In the genomic region with DNA sequence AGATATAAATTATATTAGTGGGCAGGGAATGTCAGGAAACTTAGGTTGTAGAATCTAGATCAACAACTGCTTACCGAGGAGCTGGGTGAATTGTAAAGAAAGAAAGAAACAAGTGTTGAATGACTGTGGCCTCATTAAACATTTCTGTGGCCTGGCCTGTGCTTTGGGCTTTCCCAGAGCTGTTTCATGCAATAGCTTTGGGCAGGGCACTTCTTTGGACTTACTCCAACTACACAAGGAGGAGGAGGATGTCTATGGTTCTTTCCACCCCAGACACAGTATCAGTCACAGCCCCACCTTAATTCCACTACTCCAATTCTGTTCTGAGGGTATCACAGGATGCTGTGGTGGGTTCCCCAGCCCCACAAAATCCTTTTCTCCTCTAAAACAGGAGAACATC, we compare ENCODE assay signal across 13 cellular contexts. TPM values are rescaled to one million over a fixed set of nuclear protein-coding genes. Genes with fewer than 3 reads are reported as not detected.
DNase-seq lines count a peak whose midpoint lies in the region; ATAC-seq and TF ChIP-seq lines count a peak whose summit lies in the region.
"Had no signal": no experiment of that assay in that cellular context is flagged by ENCODE, and none has a peak within 500 bp of the region (broad histone marks: within the 10 kb centered on the region; RNA-seq: fewer than 3 reads in every experiment).

No MANE protein-coding gene starts in this region.

- no peaks in the 10 kb centered on the region for H3K9me3 ChIP-seq in A673 (ENCODE audit: low read depth, low read length, poor library complexity, severe bottlenecking)
- H3K9me3 ChIP-seq: body of pancreas, upper lobe of left lung had no signal

- H3K27ac ChIP-seq in A673 (ENCODE audit: low read depth, low read length, poor library complexity, severe bottlenecking) = no peak overlapping the region
- H3K27ac ChIP-seq: body of pancreas, upper lobe of left lung had no signal

- in situ Hi-C loops in astrocyte of the spinal cord (cut with HindIII; ENCODE audit: low sequenced_read_pairs) = no loop called here

- H3K4me3 Mint-ChIP-seq in stimulated activated naive CD8-positive, alpha-beta T cell treated with anti-CD3 and anti-CD28 coated beads, Interleukin-15, amount 100 ng/mL, for 72 hours = no peak overlapping the region
- H3K4me3 Mint-ChIP-seq: activated B cell treated with CpG ODN at 0.5 μM for 24 hours had no signal

- H3K27me3 Mint-ChIP-seq in stimulated activated naive CD8-positive, alpha-beta T cell treated with anti-CD3 and anti-CD28 coated beads, Interleukin-15, amount 100 ng/mL, for 72 hours = no peaks in the 10 kb centered on the region
- H3K27me3 Mint-ChIP-seq: activated B cell treated with CpG ODN at 0.5 μM for 24 hours had no signal

- no TSS peak for BruUV-seq in A673 (replicated peaks; lab: Mats Ljungman, UMichigan)

- TF ChIP-seq POLR2A in GM18505 (IDR thresholded peaks at IDR 0.05; ENCODE audit: borderline replicate concordance, extremely low read depth, insufficient read depth, insufficient read length) = no peak

- H3K4me1 Mint-ChIP-seq in stimulated activated naive CD8-positive, alpha-beta T cell treated with anti-CD3 and anti-CD28 coated beads, Interleukin-15, amount 100 ng/mL, for 72 hours = peaks cover 13% of the 10 kb centered on the region

- DNase-seq in stimulated activated naive CD8-positive, alpha-beta T cell treated with anti-CD3 and anti-CD28 coated beads, Interleukin-15, amount 100 ng/mL, for 72 hours = no peak
- no peak for DNase-seq in stimulated activated naive CD8-positive, alpha-beta T cell treated with anti-CD3 and anti-CD28 coated beads, Interleukin-15, Interleukin-2, amounts not matched to agents 100 U/mL and 50 U/mL, for 24 hours
- DNase-seq in astrocyte of the spinal cord (ENCODE audit: low read depth, low spot score) (peak; percentile 73), kidney glomerular epithelial cell (lab: John Stamatoyannopoulos, UW) (peak; percentile 22), A673 (ENCODE audit: low spot score) (no peak)
- DNase-seq in stimulated activated CD4-positive, alpha-beta T cell treated with anti-CD3 and anti-CD28 coated beads, Interleukin-4, amount 100 ng/mL, for 1 hour = no peak
- DNase-seq: activated B cell treated with CpG ODN at 0.5 μM for 24 hours, body of pancreas, MM.1S, SHP77 treated with DMSO at 0.1 percent for 48 hours, upper lobe of left lung had no signal

- H3K27ac Mint-ChIP-seq in stimulated activated naive CD8-positive, alpha-beta T cell treated with anti-CD3 and anti-CD28 coated beads, Interleukin-15, amount 100 ng/mL, for 72 hours = no peak overlapping the region
- H3K27ac Mint-ChIP-seq: activated B cell treated with CpG ODN at 0.5 μM for 24 hours had no signal

- no peak overlapping the region for H3K4me3 ChIP-seq in astrocyte of the spinal cord (ENCODE audit: low read depth, low read length)
- H3K4me3 ChIP-seq in A673 (ENCODE audit: low read depth, low read length, poor library complexity, severe bottlenecking) = no peak overlapping the region
- H3K4me3 ChIP-seq: body of pancreas, upper lobe of left lung had no signal

- H3K9me3 Mint-ChIP-seq in stimulated activated naive CD8-positive, alpha-beta T cell treated with anti-CD3 and anti-CD28 coated beads, Interleukin-15, amount 100 ng/mL, for 72 hours = no peaks in the 10 kb centered on the region
- H3K9me3 Mint-ChIP-seq: activated B cell treated with CpG ODN at 0.5 μM for 24 hours had no signal

- H3K27me3 ChIP-seq in A673 (replicated peaks; ENCODE audit: insufficient read depth, low read depth, low read length, poor library complexity) = no peaks in the 10 kb centered on the region
- H3K27me3 ChIP-seq: body of pancreas, upper lobe of left lung had no signal

- no peaks in the 10 kb centered on the region for H3K36me3 ChIP-seq in A673 (ENCODE audit: insufficient read depth, low read length, poor library complexity, severe bottlenecking)
- H3K36me3 ChIP-seq: upper lobe of left lung had no signal

- CTCF ChIA-PET in A673 (lab: Charles Lee) = no interaction called here

- TF ChIP-seq CTCF in astrocyte of the spinal cord (IDR thresholded peaks at IDR 0.05; ENCODE audit: low read depth, low read length) (no peak), A673 (conservative IDR thresholded peaks at IDR 0.05; ENCODE audit: low read depth, low read length) (no peak)

- POLR2A ChIA-PET in A673 (lab: Charles Lee; ENCODE audit: low non-redundant PET) = no interaction called here

- intact Hi-C loops in A673 (cut with micrococcal nuclease; ENCODE audit: unreplicated experiment) = no loop called here

- ATAC-seq in stimulated activated naive CD8-positive, alpha-beta T cell treated with anti-CD3 and anti-CD28 coated beads, Interleukin-15, amount 100 ng/mL, for 72 hours = peak; percentile 76
- ATAC-seq in stimulated activated naive CD8-positive, alpha-beta T cell treated with anti-CD3 and anti-CD28 coated beads, Interleukin-15, Interleukin-2, amounts not matched to agents 100 U/mL and 50 U/mL, for 24 hours = no peak
- ATAC-seq in HG03469 (IDR thresholded peaks at IDR 0.05; ENCODE audit: unreplicated experiment) (no peak), GM18505 (IDR thresholded peaks at IDR 0.05; ENCODE audit: unreplicated experiment) (no peak)
- ATAC-seq: body of pancreas had no signal

- peaks cover 6% of the 10 kb centered on the region for H3K4me1 ChIP-seq in A673 (ENCODE audit: insufficient read depth, low read length, poor library complexity, severe bottlenecking)
- H3K4me1 ChIP-seq: body of pancreas, upper lobe of left lung had no signal

RNA-seq across cellular contexts. Expression of a gene that starts 38.0 kb away (rescaled TPM):
- 15.7 and 17.6 TPM in 2 replicates for total RNA-seq in A673 (2021)

Comparison
In these comparisons a context has a peak if more than half of its experiments do, and no peak if none do; other contexts are left out.
1. DNase-seq: peak in astrocyte of the spinal cord (single experiment) and kidney glomerular epithelial cell (single experiment); none in stimulated activated naive CD8-positive, alpha-beta T cell treated with anti-CD3 and anti-CD28 coated beads, Interleukin-15, amount 100 ng/mL, for 72 hours (0 of 2), stimulated activated naive CD8-positive, alpha-beta T cell treated with anti-CD3 and anti-CD28 coated beads, Interleukin-15, Interleukin-2, amounts not matched to agents 100 U/mL and 50 U/mL, for 24 hours (single experiment), A673 (single experiment) and stimulated activated CD4-positive, alpha-beta T cell treated with anti-CD3 and anti-CD28 coated beads, Interleukin-4, amount 100 ng/mL, for 1 hour (single experiment).